In the genomic region with DNA sequence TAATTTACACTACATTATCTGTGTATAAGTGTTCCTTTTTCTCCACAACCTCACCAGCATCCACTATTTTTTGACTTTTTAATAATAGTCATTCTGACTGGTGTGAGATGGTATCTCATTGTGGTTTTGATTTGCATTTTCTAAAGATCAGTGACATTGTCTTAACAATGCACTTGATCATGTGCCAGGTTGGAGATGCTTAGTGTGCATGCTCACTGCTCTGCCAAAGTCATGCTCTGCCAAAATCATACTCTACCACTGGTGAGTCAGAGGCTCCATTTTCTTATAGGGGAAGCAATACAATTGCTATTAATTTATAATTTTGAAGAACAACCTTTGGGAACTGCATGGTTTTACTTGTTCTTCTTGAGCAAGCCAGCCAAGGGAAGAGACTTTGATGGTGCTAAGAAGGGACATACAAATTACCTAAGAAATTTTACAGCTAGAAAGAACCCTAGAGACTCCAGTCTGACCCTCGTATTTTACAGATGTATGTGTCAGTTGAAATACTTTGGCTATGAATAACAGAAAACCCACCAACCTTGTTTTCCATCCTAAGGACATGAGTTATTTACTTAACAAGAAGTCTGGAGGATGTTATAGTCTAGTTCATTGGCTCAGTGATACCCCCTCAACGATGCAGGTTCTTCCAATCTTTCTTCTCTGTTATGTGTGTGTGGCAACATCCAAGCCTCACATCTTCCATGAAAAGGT, we compare ENCODE assay signal across 15 cellular contexts.
A peak's percentile ranks its signal among the peaks of the same experiment; 100 is the strongest.
DNase-seq lines count a peak whose midpoint lies in the region; ATAC-seq, FAIRE-seq and TF ChIP-seq lines count a peak whose summit lies in the region.
"Had no signal": no experiment of that assay in that cellular context is flagged by ENCODE, and none has a peak within 500 bp of the region (broad histone marks: within the 10 kb centered on the region; RNA-seq: fewer than 3 reads in every experiment).

No MANE protein-coding gene starts in this region.

- peak overlapping the region; percentile 25 for H3K9ac ChIP-seq in endothelial cell of umbilical vein (replicated peaks; ENCODE audit: extremely low read depth, insufficient read depth, low read length)

- no peaks in the 10 kb centered on the region for H3K36me3 Mint-ChIP-seq in activated T-helper 17 cell treated with anti-CD3 and anti-CD28 coated beads, Interleukin-2, amount 50 U/mL, for 72 hours (ENCODE audit: low read depth)
- H3K36me3 Mint-ChIP-seq in activated naive CD4-positive, alpha-beta T cell treated with anti-CD3 and anti-CD28 coated beads, Interleukin-2, amount 50 U/mL, for 72 hours: no peaks in the 10 kb centered on the region

- peak overlapping the region; percentile 53 for H3K4me2 ChIP-seq in endothelial cell of umbilical vein (ENCODE audit: insufficient read depth, low read length)

- TSS peak; percentile 95 for BruUV-seq in endothelial cell of umbilical vein (replicated peaks; lab: Mats Ljungman, UMichigan)

- no peak for TF ChIP-seq CTCF in BJ (IDR thresholded peaks at IDR 0.05; ENCODE audit: insufficient read depth, low read depth, low read length)
- TF ChIP-seq CTCF in endothelial cell of umbilical vein (IDR thresholded peaks at IDR 0.05; ENCODE audit: extremely low read depth in 1 of 2, insufficient read depth in 1 of 2, low read depth in 1 of 2, low read length in 2 of 2): no peak
- no peak for TF ChIP-seq CTCF in tibial artery (IDR thresholded peaks at IDR 0.05)
- TF ChIP-seq CTCF in transverse colon (IDR thresholded peaks at IDR 0.05): no peak

- H3K27ac Mint-ChIP-seq in activated T-helper 17 cell treated with anti-CD3 and anti-CD28 coated beads, Interleukin-2, amount 50 U/mL, for 72 hours: no peak overlapping the region
- H3K27ac Mint-ChIP-seq in activated naive CD4-positive, alpha-beta T cell treated with anti-CD3 and anti-CD28 coated beads, Interleukin-2, amount 50 U/mL, for 72 hours: no peak overlapping the region
- H3K27ac Mint-ChIP-seq: activated B cell treated with CpG ODN at 0.5 μM for 24 hours, endodermal cell had no signal

- no peak for ATAC-seq in activated T-helper 17 cell treated with anti-CD3 and anti-CD28 coated beads, Interleukin-2, amount 50 U/mL, for 72 hours (replicated peaks)
- no peak for ATAC-seq in activated naive CD4-positive, alpha-beta T cell treated with anti-CD3 and anti-CD28 coated beads, Interleukin-2, amount 50 U/mL, for 72 hours
- ATAC-seq: K562 had no signal

- peaks cover 10% of the 10 kb centered on the region for H3K27me3 Mint-ChIP-seq in activated T-helper 17 cell treated with anti-CD3 and anti-CD28 coated beads, Interleukin-2, amount 50 U/mL, for 72 hours
- H3K27me3 Mint-ChIP-seq: activated B cell treated with CpG ODN at 0.5 μM for 24 hours had no signal

- TF ChIP-seq EP300 in transverse colon (IDR thresholded peaks at IDR 0.05; ENCODE audit: low read depth): no peak

- CTCF ChIA-PET in BJ (lab: Yijun Ruan, JAX) (no interaction called here), endothelial cell of umbilical vein (lab: Charles Lee) (interaction anchor here (1.5 kb wide), 1 partner anchor 48 kb away, joined by 5 read pairs; no protein-coding TSS in a partner anchor)

- H3K9me1 ChIP-seq in endothelial cell of umbilical vein (replicated peaks; ENCODE audit: control insufficient read depth, extremely low read depth, insufficient read depth, low read length): no peaks in the 10 kb centered on the region

- no peaks in the 10 kb centered on the region for H3K79me2 ChIP-seq in endothelial cell of umbilical vein (ENCODE audit: control insufficient read depth, insufficient read depth, low read length)

- no peaks in the 10 kb centered on the region for H3K9me3 Mint-ChIP-seq in activated T-helper 17 cell treated with anti-CD3 and anti-CD28 coated beads, Interleukin-2, amount 50 U/mL, for 72 hours
- H3K9me3 Mint-ChIP-seq in activated naive CD4-positive, alpha-beta T cell treated with anti-CD3 and anti-CD28 coated beads, Interleukin-2, amount 50 U/mL, for 72 hours: no peaks in the 10 kb centered on the region
- H3K9me3 Mint-ChIP-seq: activated B cell treated with CpG ODN at 0.5 μM for 24 hours, endodermal cell had no signal

- H3K27me3 ChIP-seq in BJ (ENCODE audit: control insufficient read depth, insufficient read depth, low read length) (no peaks in the 10 kb centered on the region), endothelial cell of umbilical vein (ENCODE audit: control insufficient read depth in 2 of 2, insufficient read depth in 2 of 2, low read length in 2 of 2) (no peaks in the 10 kb centered on the region), tibial artery (no peaks in the 10 kb centered on the region), transverse colon (no peaks in the 10 kb centered on the region)

- no peaks in the 10 kb centered on the region for H3K4me1 Mint-ChIP-seq in activated T-helper 17 cell treated with anti-CD3 and anti-CD28 coated beads, Interleukin-2, amount 50 U/mL, for 72 hours
- H3K4me1 Mint-ChIP-seq: activated B cell treated with CpG ODN at 0.5 μM for 24 hours had no signal

- H3K4me3 ChIP-seq in BJ (ENCODE audit: low read depth, low read length) (no peak overlapping the region), endothelial cell of umbilical vein (replicated peaks in 1 of 3; ENCODE audit: insufficient read depth in 1 of 3, low read depth in 1 of 3, low read length in 3 of 3) (no peak overlapping the region), mesodermal cell (ENCODE audit: extremely low read depth, insufficient read depth, low read length, poor library complexity, severe bottlenecking) (no peak overlapping the region), tibial artery (no peak overlapping the region), transverse colon (no peak overlapping the region)
- H3K4me3 ChIP-seq: K562 had no signal

- intact Hi-C loops in endothelial cell of umbilical vein (cut with micrococcal nuclease): loop anchor here (1.0 to 2.0 kb wide), 2 partner anchors 127 to 163 kb away; no protein-coding TSS in a partner anchor
- intact Hi-C loops in tibial artery (cut with DNase I; ENCODE audit: low total_unique reads): no loop called here
- intact Hi-C loops in transverse colon (cut with DNase I; ENCODE audit: low total_unique reads): no loop called here

- dilution Hi-C loops in endothelial cell of umbilical vein (cut with MboI; ENCODE audit: extremely low pct_ligation_motif_present, low sequenced_read_pairs): no loop called here

- H3K27ac ChIP-seq in endothelial cell of umbilical vein (ENCODE audit: insufficient read depth, low read depth, low read length): peak overlapping the region; percentile 70
- H3K27ac ChIP-seq in mesodermal cell (ENCODE audit: low read depth, low read length, severe bottlenecking): peak overlapping the region; percentile 66
- no peak overlapping the region for H3K27ac ChIP-seq in tibial artery
- H3K27ac ChIP-seq in transverse colon: no peak overlapping the region

- peak; percentile 8 for FAIRE-seq in endothelial cell of umbilical vein (lab: Jason Lieb, UNC)
- FAIRE-seq: K562 had no signal

- H3K4me1 ChIP-seq in endothelial cell of umbilical vein (ENCODE audit: control insufficient read depth, extremely low read depth, insufficient read depth, low read length) (peaks cover 33% of the 10 kb centered on the region), mesodermal cell (ENCODE audit: control insufficient read depth, insufficient read depth, low read length, poor library complexity, severe bottlenecking) (peaks cover 29% of the 10 kb centered on the region), tibial artery (peaks cover 0 to 11% (median 0%) of the 10 kb centered on the region in 4 donors), transverse colon (no peaks in the 10 kb centered on the region)

- POLR2A ChIA-PET in BJ (lab: Charles Lee) (no interaction called here), endothelial cell of umbilical vein (lab: Charles Lee) (no interaction called here)

- TF ChIP-seq POLR2A in endothelial cell of umbilical vein (IDR thresholded peaks at IDR 0.05; ENCODE audit: low read depth, low read length) (no peak), transverse colon (IDR thresholded peaks at IDR 0.05) (no peak)

- DNase-seq in BJ (ENCODE audit: low read depth) (peak; percentile 33), NCI-H446 treated with DMSO at 0.1 percent for 48 hours (lab: John Stamatoyannopoulos, UW) (peak; percentile 2), endothelial cell of umbilical vein (ENCODE audit: low read depth, low spot score) (peak; percentile 95), tibial artery (no peak), transverse colon (no peak)
- DNase-seq in activated naive CD4-positive, alpha-beta T cell treated with anti-CD3 and anti-CD28 coated beads, Interleukin-2, amount 50 U/mL, for 72 hours (ENCODE audit: low spot score in 2 of 2): no peak
- DNase-seq: activated B cell treated with CpG ODN at 0.5 μM for 24 hours; endodermal cell; midbrain; NCI-H1930; stimulated activated CD4-positive, alpha-beta T cell treated with anti-CD3 and anti-CD28 coated beads, Interleukin-4, amount 100 ng/mL, for 24 hours; stimulated activated naive CD4-positive, alpha-beta T cell had no signal

- H3K4me3 Mint-ChIP-seq in activated T-helper 17 cell treated with anti-CD3 and anti-CD28 coated beads, Interleukin-2, amount 50 U/mL, for 72 hours: no peak overlapping the region
- H3K4me3 Mint-ChIP-seq: activated B cell treated with CpG ODN at 0.5 μM for 24 hours, endodermal cell had no signal

- H2AFZ ChIP-seq in endothelial cell of umbilical vein (ENCODE audit: low read depth, low read length): no peak overlapping the region

- no peaks in the 10 kb centered on the region for H3K36me3 ChIP-seq in BJ (ENCODE audit: control insufficient read depth, insufficient read depth, low read length)
- no peaks in the 10 kb centered on the region for H3K36me3 ChIP-seq in endothelial cell of umbilical vein (ENCODE audit: control insufficient read depth in 2 of 2, extremely low read depth in 1 of 2, insufficient read depth in 2 of 2, low read length in 2 of 2)
- H3K36me3 ChIP-seq in mesodermal cell (ENCODE audit: control insufficient read depth, insufficient read depth, low read length): no peaks in the 10 kb centered on the region
- H3K36me3 ChIP-seq in tibial artery: no peaks in the 10 kb centered on the region
- no peaks in the 10 kb centered on the region for H3K36me3 ChIP-seq in transverse colon

- WGBS in mesodermal cell (ENCODE audit: insufficient coverage in 2 of 2), 2 experiments: 86% methylated on average over 1 of the region's 2 CpGs; no CpG with 5 or more reads in 1 of the 2 experiments
- 69% methylated on average over 2 of the region's 2 CpGs; no CpG with 5 or more reads in 1 of the 2 donors for WGBS in transverse colon (ENCODE audit: low coverage in 1 of 2), 2 donors

- no peaks in the 10 kb centered on the region for H3K9me3 ChIP-seq in endothelial cell of umbilical vein (replicated peaks; ENCODE audit: control insufficient read depth, insufficient read depth, low read length)
- H3K9me3 ChIP-seq in mesodermal cell (ENCODE audit: control insufficient read depth, low read length): no peaks in the 10 kb centered on the region
- no peaks in the 10 kb centered on the region for H3K9me3 ChIP-seq in tibial artery
- no peaks in the 10 kb centered on the region for H3K9me3 ChIP-seq in transverse colon

- no peaks in the 10 kb centered on the region for H4K20me1 ChIP-seq in endothelial cell of umbilical vein (replicated peaks; ENCODE audit: control insufficient read depth, extremely low read depth, insufficient read depth, low read length)

- in situ Hi-C loops in transverse colon (cut with MboI; ENCODE audit: low pct_ligation_motif_present in 1 of 4, low pct_unique_long_range_greater_than_20kb in 1 of 4, low sequenced_read_pairs in 3 of 4): no loop called here

Comparison
In these comparisons a context has a peak if more than half of its experiments do, and no peak if none do; other contexts are left out.
1. DNase-seq: peak in BJ (single experiment), NCI-H446 treated with DMSO at 0.1 percent for 48 hours (single experiment) and endothelial cell of umbilical vein (single experiment); none in tibial artery (0 of 2), activated naive CD4-positive, alpha-beta T cell treated with anti-CD3 and anti-CD28 coated beads, Interleukin-2, amount 50 U/mL, for 72 hours (0 of 2) and transverse colon (single experiment).
2. H3K27ac ChIP-seq: peak in endothelial cell of umbilical vein (single experiment) and mesodermal cell (single experiment); none in tibial artery (0 of 2) and transverse colon (0 of 4).